18 cellular contexts compared by ENCODE assay signal in genomic region chr11:26910192-26910591, GRCh38.
A peak's percentile ranks its signal among the peaks of the same experiment; 100 is the strongest.
DNase-seq lines count a peak whose midpoint lies in the region; ATAC-seq and TF ChIP-seq lines count a peak whose summit lies in the region.
"Had no signal": no experiment of that assay in that cellular context is flagged by ENCODE, and none has a peak within 500 bp of the region (broad histone marks: within the 10 kb centered on the region; RNA-seq: fewer than 3 reads in every experiment).

No MANE protein-coding gene starts in this region.

- no peaks in the 10 kb centered on the region for H3K9me3 Mint-ChIP-seq in nephron progenitor cell
- peaks cover 7% of the 10 kb centered on the region for H3K9me3 Mint-ChIP-seq in T-helper 2 cell treated with Interferon-gamma antibody and Interleukin-4, amounts not matched to agents 5 μg/mL and 100 μg/mL, for 36 hours

- no peaks in the 10 kb centered on the region for H3K27me3 Mint-ChIP-seq in nephron progenitor cell (ENCODE audit: low read depth, poor library complexity)
- no peaks in the 10 kb centered on the region for H3K27me3 Mint-ChIP-seq in T-helper 2 cell treated with Interferon-gamma antibody and Interleukin-4, amounts not matched to agents 5 μg/mL and 100 μg/mL, for 36 hours (ENCODE audit: low read depth)
- H3K27me3 Mint-ChIP-seq: B cell; CD4-positive, CD25-positive, alpha-beta regulatory T cell had no signal

- no peaks in the 10 kb centered on the region for H3K9me3 ChIP-seq in right lobe of liver
- no peaks in the 10 kb centered on the region for H3K9me3 ChIP-seq in tibial nerve
- H3K9me3 ChIP-seq: BLaER1, Caco-2 had no signal

- no peak for TF ChIP-seq EP300 in tibial nerve (IDR thresholded peaks at IDR 0.05)

- no peak overlapping the region for H3K4me3 ChIP-seq in right lobe of liver
- H3K4me3 ChIP-seq in tibial nerve = no peak overlapping the region
- H3K4me3 ChIP-seq: BLaER1, GM23248 had no signal

- intact Hi-C loops in right lobe of liver (cut with DNase I) = no loop called here

- H3K27ac Mint-ChIP-seq in nephron progenitor cell = no peak overlapping the region
- H3K27ac Mint-ChIP-seq in T-helper 2 cell treated with Interferon-gamma antibody and Interleukin-4, amounts not matched to agents 5 μg/mL and 100 μg/mL, for 36 hours = no peak overlapping the region
- H3K27ac Mint-ChIP-seq: B cell; CD4-positive, CD25-positive, alpha-beta regulatory T cell; CD8-positive, alpha-beta T cell had no signal

- peaks cover 0 to 21% (median 0%) of the 10 kb centered on the region in 4 donors for H3K4me1 ChIP-seq in right lobe of liver
- H3K4me1 ChIP-seq in tibial nerve = peaks cover 0 to 18% (median 0%) of the 10 kb centered on the region in 4 donors
- H3K4me1 ChIP-seq: BLaER1, Caco-2 had no signal

- 55% methylated on average over 4 of the region's 4 CpGs for WGBS in right lobe of liver (ENCODE audit: insufficient coverage, low coverage, low lambda C conversion rate, missing lambda C conversion rate)
- WGBS in tibial nerve, 2 donors = 76 to 78% methylated on average over 4 of the region's 4 CpGs

- H3K27me3 ChIP-seq in right lobe of liver (no peaks in the 10 kb centered on the region), tibial nerve (no peaks in the 10 kb centered on the region)
- H3K27me3 ChIP-seq: BLaER1 had no signal

- ATAC-seq in right lobe of liver = peak in 1 of 4 donors; percentile 12
- ATAC-seq: CD8-positive, alpha-beta T cell had no signal

- H3K36me3 Mint-ChIP-seq in nephron progenitor cell (ENCODE audit: low read depth) = no peaks in the 10 kb centered on the region
- no peaks in the 10 kb centered on the region for H3K36me3 Mint-ChIP-seq in T-helper 2 cell treated with Interferon-gamma antibody and Interleukin-4, amounts not matched to agents 5 μg/mL and 100 μg/mL, for 36 hours (ENCODE audit: low read depth)
- H3K36me3 Mint-ChIP-seq: CD4-positive, CD25-positive, alpha-beta regulatory T cell; CD8-positive, alpha-beta T cell had no signal

- TF ChIP-seq CTCF in VCaP (conservative IDR thresholded peaks at IDR 0.05) (no peak), right lobe of liver (IDR thresholded peaks at IDR 0.05) (no peak), tibial nerve (IDR thresholded peaks at IDR 0.05) (no peak), nephron progenitor cell (IDR thresholded peaks at IDR 0.05) (no peak)

- no peak for TF ChIP-seq POLR2A in right lobe of liver (IDR thresholded peaks at IDR 0.05)
- TF ChIP-seq POLR2A in tibial nerve (IDR thresholded peaks at IDR 0.05) = no peak

- H3K36me3 ChIP-seq in right lobe of liver = no peaks in the 10 kb centered on the region
- H3K36me3 ChIP-seq in tibial nerve = no peaks in the 10 kb centered on the region
- H3K36me3 ChIP-seq: BLaER1 had no signal

- H3K4me3 Mint-ChIP-seq in nephron progenitor cell = no peak overlapping the region
- no peak overlapping the region for H3K4me3 Mint-ChIP-seq in T-helper 2 cell treated with Interferon-gamma antibody and Interleukin-4, amounts not matched to agents 5 μg/mL and 100 μg/mL, for 36 hours
- H3K4me3 Mint-ChIP-seq: B cell; CD4-positive, CD25-positive, alpha-beta regulatory T cell; CD8-positive, alpha-beta T cell had no signal

- DNase-seq in NCI-H69 (lab: John Stamatoyannopoulos, UW) = peak; percentile 26
- DNase-seq in right lobe of liver = no peak
- DNase-seq in tibial nerve (ENCODE audit: low spot score in 2 of 2) = no peak
- DNase-seq in nephron progenitor cell = no peak
- DNase-seq in stimulated activated naive CD4-positive, alpha-beta T cell treated with Interleukin-2 at 50 U/mL for 16 hours (lab: John Stamatoyannopoulos, UW) = no peak
- DNase-seq in T-helper 2 cell treated with Interferon-gamma antibody and Interleukin-4, amounts not matched to agents 5 μg/mL and 100 μg/mL, for 36 hours (ENCODE audit: low spot score) = no peak
- DNase-seq: Caco-2; CD4-positive, CD25-positive, alpha-beta regulatory T cell; CD8-positive, alpha-beta T cell; DMS153; DND-41; GM23248; H7; HCEC 1CT had no signal

- H3K27ac ChIP-seq in VCaP (peak overlapping the region; percentile 24), right lobe of liver (peak overlapping the region in 2 of 3 donors; percentile 49 to 63), tibial nerve (peak overlapping the region in 3 of 4 donors; percentile 1 to 51 (median 9))
- H3K27ac ChIP-seq: BLaER1, C4-2B, GM23248 had no signal

- H3K4me1 Mint-ChIP-seq in nephron progenitor cell = no peaks in the 10 kb centered on the region
- no peaks in the 10 kb centered on the region for H3K4me1 Mint-ChIP-seq in T-helper 2 cell treated with Interferon-gamma antibody and Interleukin-4, amounts not matched to agents 5 μg/mL and 100 μg/mL, for 36 hours (ENCODE audit: low read depth)
- H3K4me1 Mint-ChIP-seq: B cell; CD4-positive, CD25-positive, alpha-beta regulatory T cell had no signal
